Comparison of ENCODE assay signal across 1 cellular context in genomic region chr5:181163487-181164075, GRCh38.
A peak's percentile ranks its signal among the peaks of the same experiment; 100 is the strongest.
TF ChIP-seq lines count a peak whose summit lies in the region.

No MANE protein-coding gene starts in this region.

TF ChIP-seq in K562, 482 proteins besides CTCF, POLR2A, EP300 and RAD21 (continued from another document and continues in another):
- TF ChIP-seq CAMTA2 (CRISPR knock-in tag; conservative IDR thresholded peaks at IDR 0.05) (no peak), HNRNPL (IDR thresholded peaks at IDR 0.05; ENCODE audit: low read depth, low read length) (no peak), ZNF655 (CRISPR knock-in tag; IDR thresholded peaks at IDR 0.05) (no peak), CXXC5 (CRISPR knock-in tag; IDR thresholded peaks at IDR 0.05) (peak; percentile 48), PKNOX1 (IDR thresholded peaks at IDR 0.05) (peak; percentile 51), MGA (IDR thresholded peaks at IDR 0.05) (peak; percentile 82), ZNF699 (CRISPR knock-in tag; IDR thresholded peaks at IDR 0.05; ENCODE audit: insufficient replicate concordance) (no peak), SAFB (IDR thresholded peaks at IDR 0.05; ENCODE audit: borderline replicate concordance, low read depth, low read length) (no peak), PHF8 (IDR thresholded peaks at IDR 0.05; ENCODE audit: borderline replicate concordance, low read length) (no peak; the same call in 1 of the 2 replicates), CREB1 (IDR thresholded peaks at IDR 0.05) (no peak), CREB1 (CRISPR knock-in tag; IDR thresholded peaks at IDR 0.05) (no peak), FUS (optimal IDR thresholded peaks at IDR 0.05; ENCODE audit: low read depth, low read length) (no peak), ZNF449 (CRISPR knock-in tag; IDR thresholded peaks at IDR 0.05) (peak; percentile 19; the same call in 1 of the 2 replicates), MCM7 (IDR thresholded peaks at IDR 0.05) (no peak), U2AF2 (optimal IDR thresholded peaks at IDR 0.05; ENCODE audit: low read depth, low read length) (no peak), ZNF232 (CRISPR knock-in tag; IDR thresholded peaks at IDR 0.05) (no peak), NKRF (IDR thresholded peaks at IDR 0.05; ENCODE audit: borderline replicate concordance) (peak; percentile 79; the same call in 1 of the 2 replicates), CREB5 (CRISPR knock-in tag; IDR thresholded peaks at IDR 0.05) (no peak), POLR2H (tag; IDR thresholded peaks at IDR 0.05; ENCODE audit: low read depth) (no peak), MTA3 (IDR thresholded peaks at IDR 0.05; ENCODE audit: borderline replicate concordance) (peak; percentile 38; the same call in 1 of the 2 replicates), STAT5A (IDR thresholded peaks at IDR 0.05; ENCODE audit: borderline replicate concordance, low read length) (no peak), TRIM25 (IDR thresholded peaks at IDR 0.05; ENCODE audit: borderline replicate concordance) (0 out of 2 replicates have a peak, but pooled peaks have one; percentile 15), ZNF121 (CRISPR knock-in tag; conservative IDR thresholded peaks at IDR 0.05) (no peak), KDM1A (IDR thresholded peaks at IDR 0.05) (no peak), ZKSCAN1 (IDR thresholded peaks at IDR 0.05; ENCODE audit: low read depth, low read length) (no peak), ZBTB33 (CRISPR knock-in tag; IDR thresholded peaks at IDR 0.05) (no peak), ZNF239 (CRISPR knock-in tag; IDR thresholded peaks at IDR 0.05) (no peak), ZC3H11A (IDR thresholded peaks at IDR 0.05; ENCODE audit: low read depth, low read length) (no peak), SMARCB1 (IDR thresholded peaks at IDR 0.05; ENCODE audit: insufficient read length, low read depth) (no peak), ZNF639 (CRISPR knock-in tag; conservative IDR thresholded peaks at IDR 0.05 in 1 of 2, IDR thresholded peaks at IDR 0.05 in 1 of 2) (no peak; a peak in 1 of 4 replicates), U2AF1 (optimal IDR thresholded peaks at IDR 0.05; ENCODE audit: low read depth, low read length) (no peak), TGIF2 (CRISPR knock-in tag; IDR thresholded peaks at IDR 0.05) (no peak), ELF1 (tag; IDR thresholded peaks at IDR 0.05) (no peak)
